ENCODE assay signal across 31 cellular contexts in the genomic region with DNA sequence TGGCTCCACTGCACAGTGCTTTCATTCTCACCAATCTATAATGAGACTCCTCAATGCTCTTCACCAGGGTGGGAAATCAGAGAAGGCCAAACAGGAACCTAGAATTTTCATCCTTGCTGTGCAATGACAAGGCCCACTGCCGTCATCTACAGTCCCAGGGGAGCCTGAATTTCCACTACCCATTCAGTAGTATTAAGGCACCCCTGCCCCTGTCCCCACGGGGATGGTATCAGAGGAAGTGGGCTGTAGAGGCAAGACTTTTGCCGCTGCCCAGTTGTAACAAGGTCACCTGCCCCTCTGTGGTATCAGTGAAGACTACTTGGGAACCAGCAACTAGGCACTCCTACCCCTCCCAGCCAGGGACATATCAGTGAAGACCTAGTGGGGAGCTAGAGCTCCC.
DNase-seq lines count a peak whose midpoint lies in the region; ATAC-seq, FAIRE-seq and TF ChIP-seq lines count a peak whose summit lies in the region.
"Had no signal": no experiment of that assay in that cellular context is flagged by ENCODE, and none has a peak within 500 bp of the region (broad histone marks: within the 10 kb centered on the region; RNA-seq: fewer than 3 reads in every experiment).

No MANE protein-coding gene starts in this region.

- H3K9me3 ChIP-seq in Loucy (ENCODE audit: insufficient read depth, low read depth, low read length) (no peaks in the 10 kb centered on the region), kidney (ENCODE audit: control insufficient read depth in 1 of 2, low read length in 2 of 2) (no peaks in the 10 kb centered on the region), aorta (ENCODE audit: control insufficient read depth, low read length) (no peaks in the 10 kb centered on the region)
- H3K9me3 ChIP-seq: BE2C, esophagus squamous epithelium, gastrocnemius medialis, neutrophil, psoas muscle, SJCRH30, uterus had no signal

- H3K4me1 ChIP-seq in Loucy (ENCODE audit: insufficient read depth, low read length, poor library complexity, severe bottlenecking) (peaks cover 16% of the 10 kb centered on the region), kidney (ENCODE audit: control insufficient read depth in 1 of 2, insufficient read depth in 1 of 2, low read depth in 1 of 2, low read length in 2 of 2) (peaks cover 0 to 3% of the 10 kb centered on the region in 2 donors), aorta (ENCODE audit: control insufficient read depth in 1 of 2, insufficient read depth in 2 of 2, low read length in 2 of 2) (peaks cover 3 to 9% of the 10 kb centered on the region in 2 donors)
- H3K4me1 ChIP-seq: BE2C, esophagus squamous epithelium, gastrocnemius medialis, psoas muscle, SJCRH30, uterus had no signal

- H3K9me3 Mint-ChIP-seq in natural killer cell treated with Interleukin-12 subunit alpha and Interleukin-12 subunit beta and Interleukin-15 and Interleukin-18, amount 100 ng/mL, for 72 hours = no peaks in the 10 kb centered on the region
- H3K9me3 Mint-ChIP-seq in natural killer cell = no peaks in the 10 kb centered on the region
- H3K9me3 Mint-ChIP-seq: activated naive CD4-positive, alpha-beta T cell treated with anti-CD3 and anti-CD28 coated beads, Interleukin-2, amount 10 ng/mL, durations not matched to agents 7 days and 5 days; HFFc6 had no signal

- 79 to 83% methylated on average over 3 of the region's 3 CpGs for WGBS in aorta, 2 donors

- no peak overlapping the region for H3K4me3 Mint-ChIP-seq in natural killer cell treated with Interleukin-12 subunit alpha and Interleukin-12 subunit beta and Interleukin-15 and Interleukin-18, amount 100 ng/mL, for 72 hours
- no peak overlapping the region for H3K4me3 Mint-ChIP-seq in natural killer cell
- H3K4me3 Mint-ChIP-seq: activated naive CD4-positive, alpha-beta T cell treated with anti-CD3 and anti-CD28 coated beads, Interleukin-2, amount 10 ng/mL, durations not matched to agents 7 days and 5 days; HFFc6 had no signal

- H4K20me1 ChIP-seq in Loucy (ENCODE audit: insufficient read depth, low read length, poor library complexity, severe bottlenecking) = no peaks in the 10 kb centered on the region

- H3K4me3 ChIP-seq in Loucy (ENCODE audit: low read length, poor library complexity, severe bottlenecking) (no peak overlapping the region), kidney (ENCODE audit: low read length in 2 of 2) (no peak overlapping the region), aorta (ENCODE audit: low read length in 2 of 2) (no peak overlapping the region)
- H3K4me3 ChIP-seq: cardiac muscle cell, esophagus squamous epithelium, gastrocnemius medialis, GM23248, lung, psoas muscle, SJCRH30, uterus had no signal

- no peaks in the 10 kb centered on the region for H3F3A ChIP-seq in Loucy (ENCODE audit: low read depth)

- peak; percentile 31 for DNase-seq in natural killer cell treated with Interleukin-12 subunit alpha and Interleukin-12 subunit beta and Interleukin-15 and Interleukin-18, amount 100 ng/mL, for 72 hours (ENCODE audit: low spot score)
- DNase-seq in natural killer cell (no peak), kidney (peak; percentile 12), aorta (peak; percentile 1 to 27), NCI-H146 (lab: John Stamatoyannopoulos, UW) (no peak), OCI-M1 (lab: John Stamatoyannopoulos, UW) (no peak), globus pallidus (ENCODE audit: low spot score) (no peak)
- DNase-seq: activated CD4-positive, alpha-beta T cell treated with anti-CD3 and anti-CD28 coated beads for 48 hours; activated naive CD4-positive, alpha-beta T cell treated with anti-CD3 and anti-CD28 coated beads, Interleukin-2, amount 10 ng/mL, durations not matched to agents 7 days and 5 days; activated T-cell treated with anti-CD3 and anti-CD28 coated beads, Interleukin-2, amount 50 U/mL, for 48 hours; BE2C; COR-L47; cortex of kidney; DMS79 treated with DMSO at 0.1 percent for 48 hours; esophagus squamous epithelium; gastrocnemius medialis; GM23248; HFFc6; islet precursor cell; KBM-7; NCI-H1436 treated with DMSO at 0.1 percent for 48 hours; NK-92 treated with Interleukin-12 subunit alpha and Interleukin-12 subunit beta, amount 100 ng/mL, for 24 hours; psoas muscle; SJCRH30; uterus had no signal

- no peak overlapping the region for H3K4me2 ChIP-seq in Loucy (ENCODE audit: low read depth, low read length, poor library complexity, severe bottlenecking)

- intact Hi-C loops in natural killer cell (cut with micrococcal nuclease) (no loop called here), kidney (cut with DNase I) (no loop called here), aorta (cut with DNase I) (no loop called here)

- H3K27ac Mint-ChIP-seq in natural killer cell treated with Interleukin-12 subunit alpha and Interleukin-12 subunit beta and Interleukin-15 and Interleukin-18, amount 100 ng/mL, for 72 hours = no peak overlapping the region
- no peak overlapping the region for H3K27ac Mint-ChIP-seq in natural killer cell
- H3K27ac Mint-ChIP-seq: activated naive CD4-positive, alpha-beta T cell treated with anti-CD3 and anti-CD28 coated beads, Interleukin-2, amount 10 ng/mL, durations not matched to agents 7 days and 5 days; HFFc6 had no signal

- no peak for FAIRE-seq in kidney (lab: Jason Lieb, UNC)
- FAIRE-seq: HTR-8/SVneo, RCC 7860 had no signal

- H3K36me3 ChIP-seq in Loucy (ENCODE audit: insufficient read depth, low read length) (no peaks in the 10 kb centered on the region), kidney (ENCODE audit: control insufficient read depth in 1 of 2, insufficient read depth in 2 of 2, low read length in 2 of 2) (no peaks in the 10 kb centered on the region), aorta (ENCODE audit: control insufficient read depth in 1 of 2, insufficient read depth in 2 of 2, low read length in 1 of 2) (no peaks in the 10 kb centered on the region)
- H3K36me3 ChIP-seq: BE2C, cardiac muscle cell, esophagus squamous epithelium, gastrocnemius medialis, neutrophil, SJCRH30, uterus had no signal

- ATAC-seq in natural killer cell treated with Interleukin-12 subunit alpha and Interleukin-12 subunit beta and Interleukin-15 and Interleukin-18, amount 100 ng/mL, for 72 hours = no peak
- no peak for ATAC-seq in natural killer cell
- ATAC-seq in aorta (ENCODE audit: low FRiP score) = no peak
- ATAC-seq: gastrocnemius medialis, psoas muscle had no signal

- TF ChIP-seq CTCF in natural killer cell (IDR thresholded peaks at IDR 0.05) (no peak), Loucy (conservative IDR thresholded peaks at IDR 0.05; ENCODE audit: low read length) (no peak), kidney (IDR thresholded peaks at IDR 0.05; ENCODE audit: borderline replicate concordance, extremely low read depth, insufficient read depth) (no peak)

- H3K9ac ChIP-seq in Loucy (ENCODE audit: low read depth, low read length, poor library complexity, severe bottlenecking) = no peak overlapping the region
- no peak overlapping the region for H3K9ac ChIP-seq in kidney (ENCODE audit: low read length in 2 of 2)
- H3K9ac ChIP-seq: GM23248 had no signal

- no peaks in the 10 kb centered on the region for H3K36me3 Mint-ChIP-seq in natural killer cell treated with Interleukin-12 subunit alpha and Interleukin-12 subunit beta and Interleukin-15 and Interleukin-18, amount 100 ng/mL, for 72 hours
- H3K36me3 Mint-ChIP-seq in natural killer cell = no peaks in the 10 kb centered on the region
- H3K36me3 Mint-ChIP-seq: activated naive CD4-positive, alpha-beta T cell treated with anti-CD3 and anti-CD28 coated beads, Interleukin-2, amount 10 ng/mL, durations not matched to agents 7 days and 5 days had no signal

- H3K27me3 Mint-ChIP-seq in natural killer cell treated with Interleukin-12 subunit alpha and Interleukin-12 subunit beta and Interleukin-15 and Interleukin-18, amount 100 ng/mL, for 72 hours = peaks cover 17 to 32% of the 10 kb centered on the region in 2 donors
- H3K27me3 Mint-ChIP-seq in natural killer cell (ENCODE audit: low read depth in 2 of 2) = peaks cover 13 to 29% of the 10 kb centered on the region in 2 donors

- no peaks in the 10 kb centered on the region for H3K79me2 ChIP-seq in Loucy (ENCODE audit: insufficient read depth, low read length)

- peak overlapping the region; percentile 32 for H2AFZ ChIP-seq in Loucy (ENCODE audit: low read length)
- H2AFZ ChIP-seq: GM23248 had no signal

- H3K27me3 ChIP-seq in Loucy (ENCODE audit: insufficient read depth, low read length, poor library complexity, severe bottlenecking) = no peaks in the 10 kb centered on the region
- no peaks in the 10 kb centered on the region for H3K27me3 ChIP-seq in aorta (ENCODE audit: control insufficient read depth in 1 of 2, insufficient read depth in 2 of 2, low read length in 1 of 2)
- H3K27me3 ChIP-seq: BE2C, gastrocnemius medialis, uterus had no signal

- H3K27ac ChIP-seq in kidney (ENCODE audit: low read depth in 2 of 2, low read length in 2 of 2) = no peak overlapping the region
- no peak overlapping the region for H3K27ac ChIP-seq in aorta (ENCODE audit: low read depth in 1 of 2, low read length in 2 of 2)
- H3K27ac ChIP-seq: cardiac muscle cell, esophagus squamous epithelium, gastrocnemius medialis, GM23248, neutrophil, psoas muscle, SJCRH30, uterus had no signal

- no peaks in the 10 kb centered on the region for H3K9me2 ChIP-seq in Loucy (replicated peaks; ENCODE audit: low read depth, low read length)

- no peaks in the 10 kb centered on the region for H3K4me1 Mint-ChIP-seq in natural killer cell treated with Interleukin-12 subunit alpha and Interleukin-12 subunit beta and Interleukin-15 and Interleukin-18, amount 100 ng/mL, for 72 hours (ENCODE audit: low read depth in 2 of 2)
- no peaks in the 10 kb centered on the region for H3K4me1 Mint-ChIP-seq in natural killer cell

Comparison
In these comparisons a context has a peak if more than half of its experiments do, and no peak if none do; other contexts are left out.
1. DNase-seq: peak in natural killer cell treated with Interleukin-12 subunit alpha and Interleukin-12 subunit beta and Interleukin-15 and Interleukin-18, amount 100 ng/mL, for 72 hours (single experiment), kidney (single experiment) and aorta (2 of 2); none in natural killer cell (single experiment), NCI-H146 (single experiment), OCI-M1 (single experiment) and globus pallidus (single experiment).